Comparison of ENCODE assay signal across 17 cellular contexts in genomic region chr10:30247704-30248103, GRCh38.
DNase-seq lines count a peak whose midpoint lies in the region; ATAC-seq and TF ChIP-seq lines count a peak whose summit lies in the region.
"Had no signal": no experiment of that assay in that cellular context is flagged by ENCODE, and none has a peak within 500 bp of the region (broad histone marks: within the 10 kb centered on the region; RNA-seq: fewer than 3 reads in every experiment).

No MANE protein-coding gene starts in this region.

- no peak overlapping the region for H3K4me3 Mint-ChIP-seq in activated naive CD4-positive, alpha-beta T cell treated with anti-CD3 and anti-CD28 coated beads for 36 hours
- H3K4me3 Mint-ChIP-seq: WTC11 had no signal

- H3K36me3 ChIP-seq in trophoblast cell (ENCODE audit: control insufficient read depth in 1 of 2, insufficient read depth in 2 of 2, low read length in 2 of 2): no peaks in the 10 kb centered on the region
- H3K36me3 ChIP-seq: transverse colon had no signal

- H2AFZ ChIP-seq in trophoblast cell (ENCODE audit: insufficient read depth, low read length, poor library complexity): no peak overlapping the region
- H2AFZ ChIP-seq: parathyroid adenoma had no signal

- H2BK5ac ChIP-seq in trophoblast cell (ENCODE audit: low read depth, low read length, poor library complexity): no peak overlapping the region

- no peak for TF ChIP-seq CTCF in RWPE1 (conservative IDR thresholded peaks at IDR 0.05; ENCODE audit: low read depth)

- H4K8ac ChIP-seq in trophoblast cell (ENCODE audit: low read depth, low read length): no peak overlapping the region

- H3K4me3 ChIP-seq in trophoblast cell (ENCODE audit: low read depth, low read length): no peak overlapping the region
- H3K4me3 ChIP-seq: A549, SK-N-MC, transverse colon had no signal

- no peaks in the 10 kb centered on the region for H3K27me3 ChIP-seq in trophoblast cell (ENCODE audit: insufficient read depth, low read length)
- H3K27me3 ChIP-seq: transverse colon had no signal

- H3K79me2 ChIP-seq in trophoblast cell (ENCODE audit: control insufficient read depth, insufficient read depth, low read length, poor library complexity): no peaks in the 10 kb centered on the region
- H3K79me2 ChIP-seq: parathyroid adenoma had no signal

- no peak overlapping the region for H4K12ac ChIP-seq in trophoblast cell (ENCODE audit: low read depth, low read length)

- no peaks in the 10 kb centered on the region for H3K4me1 ChIP-seq in trophoblast cell (ENCODE audit: control insufficient read depth in 1 of 2, insufficient read depth in 2 of 2, low read length in 2 of 2)
- H3K4me1 ChIP-seq: A549, parathyroid adenoma, transverse colon had no signal

- H3K79me1 ChIP-seq in trophoblast cell (ENCODE audit: low read length): no peaks in the 10 kb centered on the region

- no peak overlapping the region for H3K27ac Mint-ChIP-seq in activated naive CD4-positive, alpha-beta T cell treated with anti-CD3 and anti-CD28 coated beads for 36 hours
- H3K27ac Mint-ChIP-seq: WTC11 had no signal

- H2AK5ac ChIP-seq in trophoblast cell (ENCODE audit: low read length): no peak overlapping the region

- intact Hi-C loops in activated naive CD4-positive, alpha-beta T cell treated with anti-CD3 and anti-CD28 coated beads for 36 hours (cut with micrococcal nuclease): no loop called here

- CTCF ChIA-PET in activated naive CD4-positive, alpha-beta T cell treated with anti-CD3 and anti-CD28 coated beads for 36 hours (lab: Charles Lee): interaction anchor here (1.0 kb wide), 1 partner anchor 334 kb away, joined by 4 read pairs; no protein-coding TSS in a partner anchor
- CTCF ChIA-PET in RWPE1 (lab: Yijun Ruan, JAX): interaction anchor here (0.6 kb wide), 1 partner anchor 219 kb away, joined by 6 read pairs; no protein-coding TSS in a partner anchor

- no peak overlapping the region for H4K91ac ChIP-seq in trophoblast cell (ENCODE audit: low read depth, low read length)

- H3K9ac ChIP-seq in trophoblast cell (ENCODE audit: low read length): no peak overlapping the region
- H3K9ac ChIP-seq: parathyroid adenoma had no signal

- H3K36me3 Mint-ChIP-seq in activated naive CD4-positive, alpha-beta T cell treated with anti-CD3 and anti-CD28 coated beads for 36 hours (ENCODE audit: low read depth): no peaks in the 10 kb centered on the region
- H3K36me3 Mint-ChIP-seq: WTC11 had no signal

- H3K23ac ChIP-seq in trophoblast cell (ENCODE audit: low read length): no peak overlapping the region

- H2BK12ac ChIP-seq in trophoblast cell (ENCODE audit: low read length): no peak overlapping the region

- no peaks in the 10 kb centered on the region for H3K27me3 Mint-ChIP-seq in activated naive CD4-positive, alpha-beta T cell treated with anti-CD3 and anti-CD28 coated beads for 36 hours (ENCODE audit: low read depth)

- peak; percentile 13 for DNase-seq in activated naive CD4-positive, alpha-beta T cell treated with anti-CD3 and anti-CD28 coated beads for 36 hours
- DNase-seq in activated naive CD4-positive, alpha-beta T cell (lab: John Stamatoyannopoulos, UW): no peak
- DNase-seq in RPMI8226 (peak; percentile 40), trophoblast cell (peak; percentile 44 to 54), RWPE1 (ENCODE audit: low spot score) (no peak), kidney tubule cell (ENCODE audit: low spot score) (no peak)
- DNase-seq: activated T-cell treated with anti-CD3 and anti-CD28 coated beads, Interleukin-2, amount 50 U/mL, for 1 hour; GOT3; NCI-H1436; NCI-H526 treated with DMSO at 0.1 percent for 48 hours; transverse colon had no signal

- WGBS in trophoblast cell (ENCODE audit: extremely low coverage, insufficient coverage, insufficient read length): no CpG with 5 or more reads among the region's 4 CpGs

- POLR2A ChIA-PET in RWPE1 (lab: Yijun Ruan, JAX; ENCODE audit: low non-redundant PET): no interaction called here

- H3K4me2 ChIP-seq in trophoblast cell (ENCODE audit: low read length): no peak overlapping the region
- H3K4me2 ChIP-seq: A549 had no signal

- no peak overlapping the region for H3K18ac ChIP-seq in trophoblast cell (ENCODE audit: low read length)

- H3K27ac ChIP-seq in trophoblast cell (ENCODE audit: low read depth, low read length) (no peak overlapping the region), RWPE1 (no peak overlapping the region)
- H3K27ac ChIP-seq: A549, parathyroid adenoma, SK-N-MC, transverse colon had no signal

- no peak overlapping the region for H3K4ac ChIP-seq in trophoblast cell (ENCODE audit: low read depth, low read length)

- no peaks in the 10 kb centered on the region for H3K9me3 ChIP-seq in trophoblast cell (ENCODE audit: insufficient read depth, low read depth, low read length)
- H3K9me3 ChIP-seq: transverse colon had no signal

- ATAC-seq in HG03342 (IDR thresholded peaks at IDR 0.05; ENCODE audit: unreplicated experiment) (peak; percentile 65), GM19463 (IDR thresholded peaks at IDR 0.05; ENCODE audit: unreplicated experiment) (no peak)
- ATAC-seq: A549, WTC11 had no signal

- no peak overlapping the region for H2BK120ac ChIP-seq in trophoblast cell (ENCODE audit: insufficient read depth, low read length, poor library complexity)

- peaks cover 9% of the 10 kb centered on the region for H3K4me1 Mint-ChIP-seq in activated naive CD4-positive, alpha-beta T cell treated with anti-CD3 and anti-CD28 coated beads for 36 hours (ENCODE audit: low read depth)
- H3K4me1 Mint-ChIP-seq: WTC11 had no signal

- peaks cover 2% of the 10 kb centered on the region for H3K9me3 Mint-ChIP-seq in activated naive CD4-positive, alpha-beta T cell treated with anti-CD3 and anti-CD28 coated beads for 36 hours
- H3K9me3 Mint-ChIP-seq: WTC11 had no signal

- no peak overlapping the region for H3K14ac ChIP-seq in trophoblast cell (ENCODE audit: low read length)

Comparison
In these comparisons a context has a peak if more than half of its experiments do, and no peak if none do; other contexts are left out.
1. DNase-seq: peak in activated naive CD4-positive, alpha-beta T cell treated with anti-CD3 and anti-CD28 coated beads for 36 hours (single experiment), RPMI8226 (single experiment) and trophoblast cell (2 of 2); none in activated naive CD4-positive, alpha-beta T cell (0 of 4), RWPE1 (single experiment) and kidney tubule cell (single experiment).